ENCODE assay signal across 18 cellular contexts in genomic region chr5:171649002-171649401, GRCh38.
"Had no signal": no experiment of that assay in that cellular context is flagged by ENCODE, and none has a peak within 500 bp of the region (broad histone marks: within the 10 kb centered on the region; RNA-seq: fewer than 3 reads in every experiment).

No MANE protein-coding gene starts in this region.

- H3K9me3 Mint-ChIP-seq: activated B cell treated with CpG ODN at 0.5 μM for 24 hours; activated CD4-positive, alpha-beta T cell treated with anti-CD3 and anti-CD28 coated beads, Interleukin-2, amount 10 ng/mL, durations not matched to agents 24 days and 14 days had no signal

- H3K36me3 Mint-ChIP-seq: activated naive CD8-positive, alpha-beta T cell; brain; neural progenitor cell had no signal

- H3K27me3 Mint-ChIP-seq: activated CD4-positive, alpha-beta T cell treated with anti-CD3 and anti-CD28 coated beads, Interleukin-2, amount 10 ng/mL, durations not matched to agents 24 days and 14 days had no signal

- H3K4me3 Mint-ChIP-seq: activated B cell treated with CpG ODN at 0.5 μM for 24 hours; activated CD4-positive, alpha-beta T cell treated with anti-CD3 and anti-CD28 coated beads, Interleukin-2, amount 10 ng/mL, durations not matched to agents 24 days and 14 days; activated CD8-positive, alpha-beta T cell treated with anti-CD3 and anti-CD28 coated beads, Interleukin-2, amount 10 ng/mL, durations not matched to agents 7 days and 5 days; activated naive CD8-positive, alpha-beta T cell; brain; neural progenitor cell had no signal

- ATAC-seq: activated CD8-positive, alpha-beta T cell treated with anti-CD3 and anti-CD28 coated beads, Interleukin-2, amount 10 ng/mL, durations not matched to agents 7 days and 5 days; gastroesophageal sphincter; left lobe of liver; sciatic nerve; stimulated activated naive CD8-positive, alpha-beta T cell treated with anti-CD3 and anti-CD28 coated beads, Interleukin-15, Interleukin-2, amounts not matched to agents 100 U/mL and 50 U/mL, for 24 hours had no signal

- DNase-seq: activated B cell treated with CpG ODN at 0.5 μM for 24 hours; activated CD4-positive, alpha-beta T cell treated with anti-CD3 and anti-CD28 coated beads, Interleukin-2, amount 10 ng/mL, durations not matched to agents 24 days and 14 days; activated CD8-positive, alpha-beta memory T cell treated with anti-CD3 and anti-CD28 coated beads, Interleukin-2, amount 50 U/mL, for 4 hours; activated CD8-positive, alpha-beta T cell treated with anti-CD3 and anti-CD28 coated beads, Interleukin-2, amount 10 ng/mL, durations not matched to agents 7 days and 5 days; activated gamma-delta T cell; activated T-cell treated with anti-CD3 and anti-CD28 coated beads, Interleukin-2, amount 50 U/mL, for 48 hours; central memory CD4-positive, alpha-beta T cell; effector CD4-positive, alpha-beta T cell; ovary; stimulated activated naive CD8-positive, alpha-beta T cell treated with anti-CD3 and anti-CD28 coated beads, Interleukin-15, Interleukin-2, amounts not matched to agents 100 U/mL and 50 U/mL, for 24 hours; transverse colon had no signal

- H3K4me1 Mint-ChIP-seq: activated B cell treated with CpG ODN at 0.5 μM for 24 hours; activated CD4-positive, alpha-beta T cell treated with anti-CD3 and anti-CD28 coated beads, Interleukin-2, amount 10 ng/mL, durations not matched to agents 24 days and 14 days had no signal

- FAIRE-seq: islet of Langerhans had no signal

- H3K27ac Mint-ChIP-seq: activated B cell treated with CpG ODN at 0.5 μM for 24 hours; activated CD4-positive, alpha-beta T cell treated with anti-CD3 and anti-CD28 coated beads, Interleukin-2, amount 10 ng/mL, durations not matched to agents 24 days and 14 days; activated CD8-positive, alpha-beta T cell treated with anti-CD3 and anti-CD28 coated beads, Interleukin-2, amount 10 ng/mL, durations not matched to agents 7 days and 5 days; activated naive CD8-positive, alpha-beta T cell; neural progenitor cell had no signal
